In the genomic region with DNA sequence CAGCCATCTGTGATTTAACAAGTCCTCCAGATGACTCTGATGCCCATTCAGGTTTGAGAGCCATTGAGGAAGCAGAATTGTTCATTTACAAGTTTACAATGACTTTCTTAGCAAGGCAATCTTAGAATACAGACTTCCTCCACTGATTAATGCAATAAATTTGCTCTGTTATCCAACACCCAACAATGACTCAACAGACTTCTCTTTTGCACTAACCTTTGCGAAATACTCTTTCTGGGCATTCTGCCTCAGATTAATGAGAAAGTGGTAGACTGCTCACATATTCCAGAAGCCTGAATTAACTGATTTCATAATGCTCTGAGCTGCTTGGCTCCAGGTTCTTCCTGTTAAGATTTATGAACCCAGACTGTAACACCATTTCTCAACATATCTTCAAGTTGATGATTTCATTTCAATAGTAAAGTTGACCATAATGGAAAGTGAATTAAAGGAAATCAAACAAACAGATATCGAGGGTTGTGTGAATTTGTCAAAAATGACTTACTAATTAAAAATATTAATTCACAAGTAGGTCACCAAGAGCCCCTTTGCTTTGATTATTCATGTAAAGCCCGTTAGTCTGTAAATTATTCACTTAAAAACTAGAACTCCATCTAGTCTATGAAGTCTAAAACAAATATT, we compare ENCODE assay signal across 14 cellular contexts.
DNase-seq lines count a peak whose midpoint lies in the region; ATAC-seq and TF ChIP-seq lines count a peak whose summit lies in the region.
"Had no signal": no experiment of that assay in that cellular context is flagged by ENCODE, and none has a peak within 500 bp of the region (broad histone marks: within the 10 kb centered on the region; RNA-seq: fewer than 3 reads in every experiment).

No MANE protein-coding gene starts in this region.

- no peaks in the 10 kb centered on the region for H3K4me1 Mint-ChIP-seq in effector memory CD8-positive, alpha-beta T cell (ENCODE audit: low read depth in 2 of 2)
- H3K4me1 Mint-ChIP-seq: naive B cell had no signal

- H3K4me1 ChIP-seq in smooth muscle cell (ENCODE audit: low read depth): peaks cover 12% of the 10 kb centered on the region

- H3K27me3 ChIP-seq in smooth muscle cell (ENCODE audit: low read depth): no peaks in the 10 kb centered on the region
- H3K27me3 ChIP-seq: tibial artery had no signal

- no peak for ATAC-seq in GM19023 (IDR thresholded peaks at IDR 0.05; ENCODE audit: unreplicated experiment)
- ATAC-seq in effector memory CD8-positive, alpha-beta T cell (replicated peaks): no peak
- ATAC-seq: activated CD8-positive, alpha-beta T cell treated with anti-CD3 and anti-CD28 coated beads for 36 hours had no signal

- H3K27ac ChIP-seq in RWPE1: no peak overlapping the region
- H3K27ac ChIP-seq in smooth muscle cell (ENCODE audit: low read depth): peak overlapping the region; percentile 96

- H2AFZ ChIP-seq in smooth muscle cell (ENCODE audit: low read depth): no peak overlapping the region

- no peak overlapping the region for H3K27ac Mint-ChIP-seq in effector memory CD8-positive, alpha-beta T cell
- H3K27ac Mint-ChIP-seq: activated CD8-positive, alpha-beta T cell treated with anti-CD3 and anti-CD28 coated beads for 36 hours; naive B cell had no signal

- H3K9me3 Mint-ChIP-seq in effector memory CD8-positive, alpha-beta T cell: no peaks in the 10 kb centered on the region
- H3K9me3 Mint-ChIP-seq: activated CD8-positive, alpha-beta T cell treated with anti-CD3 and anti-CD28 coated beads for 36 hours had no signal

- H3K36me3 Mint-ChIP-seq in effector memory CD8-positive, alpha-beta T cell (ENCODE audit: insufficient read depth): no peaks in the 10 kb centered on the region
- H3K36me3 Mint-ChIP-seq: naive B cell had no signal

- H3F3A ChIP-seq in smooth muscle cell (ENCODE audit: low read depth): peaks cover 38% of the 10 kb centered on the region

- H4K20me1 ChIP-seq in smooth muscle cell (ENCODE audit: low read depth): no peaks in the 10 kb centered on the region

- intact Hi-C loops in posterior cingulate gyrus (cut with DNase I): no loop called here

- CTCF ChIA-PET in RWPE1 (lab: Yijun Ruan, JAX): no interaction called here

- H3K9me3 ChIP-seq in smooth muscle cell (replicated peaks; ENCODE audit: low read depth): no peaks in the 10 kb centered on the region

- no peak overlapping the region for H3K4me3 Mint-ChIP-seq in effector memory CD8-positive, alpha-beta T cell
- H3K4me3 Mint-ChIP-seq: activated CD8-positive, alpha-beta T cell treated with anti-CD3 and anti-CD28 coated beads for 36 hours; naive B cell had no signal

- peak overlapping the region; percentile 53 for H3K4me2 ChIP-seq in smooth muscle cell

- peaks cover 55% of the 10 kb centered on the region for H3K79me2 ChIP-seq in smooth muscle cell (ENCODE audit: low read depth)

- peak overlapping the region; percentile 69 for H3K9ac ChIP-seq in smooth muscle cell (ENCODE audit: low read depth)

- H3K4me3 ChIP-seq in smooth muscle cell: no peak overlapping the region
- H3K4me3 ChIP-seq: tibial artery had no signal

- 44% methylated on average over 3 of the region's 3 CpGs for WGBS in smooth muscle cell (ENCODE audit: low lambda C conversion rate)

- TF ChIP-seq CTCF in RWPE1 (conservative IDR thresholded peaks at IDR 0.05; ENCODE audit: low read depth): no peak
- no peak for TF ChIP-seq CTCF in smooth muscle cell (IDR thresholded peaks at IDR 0.05; ENCODE audit: borderline replicate concordance, insufficient read depth, poor library complexity, severe bottlenecking)

- H3K27me3 Mint-ChIP-seq in effector memory CD8-positive, alpha-beta T cell: no peaks in the 10 kb centered on the region

- POLR2A ChIA-PET in RWPE1 (lab: Yijun Ruan, JAX; ENCODE audit: low non-redundant PET): no interaction called here

- H3K36me3 ChIP-seq in smooth muscle cell (ENCODE audit: low read depth): no peaks in the 10 kb centered on the region

- DNase-seq in HCEC 1CT (peak; percentile 98), RWPE1 (ENCODE audit: low spot score) (peak; percentile 38), fibroblast of peridontal ligament (ENCODE audit: extremely low read depth) (peak; percentile 100), smooth muscle cell (lab: John Stamatoyannopoulos, UW; ENCODE audit: unreplicated experiment) (no peak), NCI-H2081 treated with DMSO at 0.1 percent for 48 hours (lab: John Stamatoyannopoulos, UW) (no peak), posterior cingulate gyrus (no peak)
- no peak for DNase-seq in effector memory CD8-positive, alpha-beta T cell
- DNase-seq: activated CD8-positive, alpha-beta T cell treated with anti-CD3 and anti-CD28 coated beads for 36 hours; hypothalamus; naive B cell; NCI-H1092 treated with DMSO at 0.1 percent for 48 hours; stimulated activated CD4-positive, alpha-beta T cell treated with anti-CD3 and anti-CD28 coated beads, Interleukin-2, amount 100 ng/mL, for 24 hours had no signal

Comparison
In these comparisons a context has a peak if more than half of its experiments do, and no peak if none do; other contexts are left out.
1. DNase-seq: peak in HCEC 1CT (single experiment), RWPE1 (single experiment) and fibroblast of peridontal ligament (single experiment); none in smooth muscle cell (single experiment), effector memory CD8-positive, alpha-beta T cell (0 of 3), NCI-H2081 treated with DMSO at 0.1 percent for 48 hours (single experiment) and posterior cingulate gyrus (0 of 10).